In the genomic region with DNA sequence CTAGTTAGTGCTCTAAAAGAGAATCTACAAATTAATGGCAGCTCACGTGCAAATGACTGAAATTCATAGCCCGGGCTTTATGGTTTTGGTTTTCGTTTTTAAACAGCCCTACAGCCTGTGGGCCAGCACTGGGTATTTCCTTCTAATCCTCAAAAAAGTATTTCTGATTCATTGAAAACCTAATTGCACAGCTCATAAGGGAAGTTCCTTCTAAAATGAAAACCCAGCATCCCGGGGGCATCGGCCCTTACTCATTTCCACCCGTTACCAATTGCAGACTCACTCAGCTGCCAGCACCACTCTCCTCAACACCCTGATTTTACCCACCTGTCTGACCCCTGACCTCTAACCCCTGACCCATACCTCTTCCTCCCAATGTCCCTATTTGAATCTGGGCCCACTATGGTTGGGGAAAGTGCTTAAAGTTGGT, we compare ENCODE assay signal across 20 cellular contexts. TPM values are rescaled to one million over a fixed set of nuclear protein-coding genes. Genes with fewer than 3 reads are reported as not detected.
DNase-seq lines count a peak whose midpoint lies in the region; ATAC-seq and TF ChIP-seq lines count a peak whose summit lies in the region.
"Had no signal": no experiment of that assay in that cellular context is flagged by ENCODE, and none has a peak within 500 bp of the region (broad histone marks: within the 10 kb centered on the region; RNA-seq: fewer than 3 reads in every experiment).

No MANE protein-coding gene starts in this region.

- in situ Hi-C loops in KBM-7 (cut with MboI; ENCODE audit: low pct_unique_long_range_greater_than_20kb, low sequenced_read_pairs), result no loop called here

- H3K36me3 Mint-ChIP-seq in T-helper 17 cell (ENCODE audit: low read depth), result no peaks in the 10 kb centered on the region
- no peaks in the 10 kb centered on the region for H3K36me3 Mint-ChIP-seq in T-helper 2 cell treated with Interferon-gamma antibody and Interleukin-4, amounts not matched to agents 5 μg/mL and 100 μg/mL, for 36 hours (ENCODE audit: low read depth)
- H3K36me3 Mint-ChIP-seq: activated naive CD4-positive, alpha-beta T cell treated with anti-CD3 and anti-CD28 coated beads, Interleukin-2, amount 50 U/mL, for 24 hours; naive thymus-derived CD4-positive, alpha-beta T cell had no signal

- H3K9me3 Mint-ChIP-seq in T-helper 2 cell treated with Interferon-gamma antibody and Interleukin-4, amounts not matched to agents 5 μg/mL and 100 μg/mL, for 36 hours, result no peaks in the 10 kb centered on the region
- H3K9me3 Mint-ChIP-seq: activated naive CD4-positive, alpha-beta T cell treated with anti-CD3 and anti-CD28 coated beads, Interleukin-2, amount 50 U/mL, for 24 hours; naive thymus-derived CD4-positive, alpha-beta T cell had no signal

- peak; percentile 62 for ATAC-seq in GM21619 (IDR thresholded peaks at IDR 0.05; ENCODE audit: unreplicated experiment)
- no peak for ATAC-seq in T-helper 17 cell
- ATAC-seq in HG03139 (IDR thresholded peaks at IDR 0.05; ENCODE audit: unreplicated experiment), result no peak
- ATAC-seq: left colon; naive thymus-derived CD4-positive, alpha-beta T cell had no signal

- H3K4me3 ChIP-seq in GM06990 (replicated peaks; ENCODE audit: low read depth, low read length), result no peak overlapping the region

- no peak overlapping the region for H3K4me3 Mint-ChIP-seq in T-helper 17 cell
- H3K4me3 Mint-ChIP-seq in T-helper 2 cell treated with Interferon-gamma antibody and Interleukin-4, amounts not matched to agents 5 μg/mL and 100 μg/mL, for 36 hours, result no peak overlapping the region
- H3K4me3 Mint-ChIP-seq: activated naive CD4-positive, alpha-beta T cell treated with anti-CD3 and anti-CD28 coated beads, Interleukin-2, amount 50 U/mL, for 24 hours; naive thymus-derived CD4-positive, alpha-beta T cell had no signal

- no peaks in the 10 kb centered on the region for H3K27me3 ChIP-seq in GM06990 (replicated peaks; ENCODE audit: control insufficient read depth, insufficient read depth, low read length)

- no peaks in the 10 kb centered on the region for H3K9me3 ChIP-seq in T-helper 17 cell (ENCODE audit: control insufficient read depth, low read length, poor library complexity, severe bottlenecking)
- H3K9me3 ChIP-seq: SK-N-SH had no signal

- H3K27me3 Mint-ChIP-seq in T-helper 17 cell, result peaks cover 12% of the 10 kb centered on the region
- peaks cover 10% of the 10 kb centered on the region for H3K27me3 Mint-ChIP-seq in T-helper 2 cell treated with Interferon-gamma antibody and Interleukin-4, amounts not matched to agents 5 μg/mL and 100 μg/mL, for 36 hours (ENCODE audit: low read depth)
- H3K27me3 Mint-ChIP-seq: activated naive CD4-positive, alpha-beta T cell treated with anti-CD3 and anti-CD28 coated beads, Interleukin-2, amount 50 U/mL, for 24 hours had no signal

- DNase-seq in activated CD4-positive, alpha-beta T cell treated with anti-CD3 and anti-CD28 coated beads for 48 hours, result peak; percentile 16
- no peak for DNase-seq in activated CD4-positive, alpha-beta T cell treated with anti-CD3 and anti-CD28 coated beads for 1 hour
- DNase-seq in GM06990 (ENCODE audit: extremely low read depth, insufficient read length) (peak; percentile 24), T-helper 17 cell (no peak), KBM-7 (no peak)
- DNase-seq in T-helper 2 cell treated with Interferon-gamma antibody and Interleukin-4, amounts not matched to agents 5 μg/mL and 100 μg/mL, for 36 hours (ENCODE audit: low spot score), result no peak
- DNase-seq: activated T-cell treated with anti-CD3 and anti-CD28 coated beads for 4 hours; GOT3; left colon; mesendoderm; MM.1S; naive thymus-derived CD4-positive, alpha-beta T cell; NCI-H146; NCI-H774; posterior cingulate gyrus; SK-N-SH; T-helper 9 cell had no signal

- H3K27ac Mint-ChIP-seq in T-helper 17 cell, result peak overlapping the region; percentile 59
- no peak overlapping the region for H3K27ac Mint-ChIP-seq in T-helper 2 cell treated with Interferon-gamma antibody and Interleukin-4, amounts not matched to agents 5 μg/mL and 100 μg/mL, for 36 hours
- H3K27ac Mint-ChIP-seq: activated naive CD4-positive, alpha-beta T cell treated with anti-CD3 and anti-CD28 coated beads, Interleukin-2, amount 50 U/mL, for 24 hours had no signal

- no peak for TF ChIP-seq CTCF in GM06990 (IDR thresholded peaks at IDR 0.05; ENCODE audit: insufficient read depth, low read length, poor library complexity, severe bottlenecking)

- no peaks in the 10 kb centered on the region for H3K36me3 ChIP-seq in GM06990 (ENCODE audit: control insufficient read depth, insufficient read depth, low read length)

- peaks cover 4% of the 10 kb centered on the region for H3K4me1 Mint-ChIP-seq in T-helper 17 cell
- peaks cover 1% of the 10 kb centered on the region for H3K4me1 Mint-ChIP-seq in T-helper 2 cell treated with Interferon-gamma antibody and Interleukin-4, amounts not matched to agents 5 μg/mL and 100 μg/mL, for 36 hours (ENCODE audit: low read depth)

RNA-seq across cellular contexts. Expression of gene ZNF148, which starts 59.5 kb away (rescaled TPM):
- 10 to 100 TPM; 40.0 to 40.8 TPM for total RNA-seq in T-helper 17 cell

Comparison
In these comparisons a context has a peak if more than half of its experiments do, and no peak if none do; other contexts are left out.
1. DNase-seq: peak in activated CD4-positive, alpha-beta T cell treated with anti-CD3 and anti-CD28 coated beads for 48 hours (single experiment) and GM06990 (single experiment); none in activated CD4-positive, alpha-beta T cell treated with anti-CD3 and anti-CD28 coated beads for 1 hour (single experiment), T-helper 17 cell (0 of 3), T-helper 2 cell treated with Interferon-gamma antibody and Interleukin-4, amounts not matched to agents 5 μg/mL and 100 μg/mL, for 36 hours (single experiment) and KBM-7 (single experiment).